In genomic region chr2:101515512-101515911, GRCh38 we compare ENCODE assay signal across 15 cellular contexts. TPM values are rescaled to one million over a fixed set of nuclear protein-coding genes. Genes with fewer than 3 reads are reported as not detected.
A peak's percentile ranks its signal among the peaks of the same experiment; 100 is the strongest.
DNase-seq lines count a peak whose midpoint lies in the region; ATAC-seq and TF ChIP-seq lines count a peak whose summit lies in the region.
"Had no signal": no experiment of that assay in that cellular context is flagged by ENCODE, and none has a peak within 500 bp of the region (broad histone marks: within the 10 kb centered on the region; RNA-seq: fewer than 3 reads in every experiment).

No MANE protein-coding gene starts in this region.

- no peak for TF ChIP-seq EP300 in esophagus muscularis mucosa (IDR thresholded peaks at IDR 0.05)

- no peaks in the 10 kb centered on the region for H3K36me3 ChIP-seq in GM23248 (ENCODE audit: low read depth)
- H3K36me3 ChIP-seq in skeletal muscle satellite cell (ENCODE audit: insufficient read depth, low read length): no peaks in the 10 kb centered on the region
- H3K36me3 ChIP-seq in esophagus muscularis mucosa: no peaks in the 10 kb centered on the region

- H3K9me3 ChIP-seq in GM23248 (ENCODE audit: low read depth) (no peaks in the 10 kb centered on the region), skeletal muscle satellite cell (replicated peaks; ENCODE audit: low read length) (peaks cover 6% of the 10 kb centered on the region), esophagus muscularis mucosa (no peaks in the 10 kb centered on the region)

- ATAC-seq in left cardiac atrium: peak; percentile 61 to 78
- ATAC-seq in HG03442 (IDR thresholded peaks at IDR 0.05; ENCODE audit: unreplicated experiment): no peak

- H3K27ac ChIP-seq in GM23248: peak overlapping the region; percentile 95
- no peak overlapping the region for H3K27ac ChIP-seq in coronary artery
- peak overlapping the region in 1 of 4 donors; percentile 55 for H3K27ac ChIP-seq in esophagus muscularis mucosa (replicated peaks in 1 of 4)
- H3K27ac ChIP-seq: parathyroid adenoma had no signal

- H2AFZ ChIP-seq in GM23248: peak overlapping the region; percentile 50
- H2AFZ ChIP-seq: parathyroid adenoma had no signal

- H3K4me2 ChIP-seq in GM23248 (ENCODE audit: unreplicated experiment) (peak overlapping the region; percentile 48), skeletal muscle satellite cell (ENCODE audit: low read length) (peak overlapping the region; percentile 36)

- H3K27me3 ChIP-seq in GM23248 (replicated peaks; ENCODE audit: insufficient read depth) (no peaks in the 10 kb centered on the region), skeletal muscle satellite cell (ENCODE audit: control insufficient read depth, insufficient read depth, low read length) (no peaks in the 10 kb centered on the region), esophagus muscularis mucosa (no peaks in the 10 kb centered on the region)

- 4 to 8% methylated on average over 6 of the region's 6 CpGs for WGBS in GM23248 (ENCODE audit: low coverage in 1 of 2, low lambda C conversion rate in 2 of 2, missing lambda C conversion rate in 2 of 2), 2 experiments
- WGBS in esophagus muscularis mucosa: 22% methylated on average over 6 of the region's 6 CpGs

- DNase-seq in GM23248: peak; percentile 75
- DNase-seq in astrocyte of the hippocampus (ENCODE audit: low read depth, low spot score): peak; percentile 34
- peak; percentile 50 for DNase-seq in left cardiac atrium
- DNase-seq in coronary artery (ENCODE audit: low spot score): no peak
- no peak for DNase-seq in esophagus muscularis mucosa (ENCODE audit: extremely low spot score)
- DNase-seq in ureter (ENCODE audit: low spot score): no peak
- DNase-seq: activated B cell treated with CpG ODN at 0.5 μM for 24 hours; activated T-cell treated with anti-CD3 and anti-CD28 coated beads, Interleukin-2, amount 50 U/mL, for 1 hour; amygdala; endodermal cell; NCI-H2081 treated with DMSO at 0.1 percent for 48 hours; stimulated activated CD4-positive, alpha-beta T cell treated with anti-CD3 and anti-CD28 coated beads, Interleukin-4, amount 100 ng/mL, for 24 hours had no signal

- H3K4me1 ChIP-seq in GM23248 (ENCODE audit: insufficient read depth) (peaks cover 57% of the 10 kb centered on the region), skeletal muscle satellite cell (ENCODE audit: control insufficient read depth, insufficient read depth, low read length) (peaks cover 56% of the 10 kb centered on the region), esophagus muscularis mucosa (peaks cover 13 to 42% (median 33%) of the 10 kb centered on the region in 4 donors)
- H3K4me1 ChIP-seq: parathyroid adenoma had no signal

- intact Hi-C loops in left cardiac atrium (cut with DNase I): loop anchor here (5.0 kb wide), 2 partner anchors 182 to 317 kb away; partner anchors contain the start of gene MAP4K4 (in 1 of the 2)
- intact Hi-C loops in esophagus muscularis mucosa (cut with DNase I): loop anchor here (10.0 kb wide), 1 partner anchor 309 kb away; no protein-coding TSS in a partner anchor

- no peak for TF ChIP-seq CTCF in coronary artery (IDR thresholded peaks at IDR 0.05)
- TF ChIP-seq CTCF in esophagus muscularis mucosa (IDR thresholded peaks at IDR 0.05): no peak

- no peaks in the 10 kb centered on the region for H3K9me2 ChIP-seq in GM23248 (ENCODE audit: insufficient read depth)

- peaks cover 49% of the 10 kb centered on the region for H3F3A ChIP-seq in GM23248 (ENCODE audit: insufficient read depth)

- H3K79me2 ChIP-seq in GM23248 (ENCODE audit: insufficient read depth): peaks cover 5% of the 10 kb centered on the region; the same call in 1 of the 2 replicates
- H3K79me2 ChIP-seq: parathyroid adenoma had no signal

- H3K9ac ChIP-seq in GM23248: peak overlapping the region; percentile 21
- H3K9ac ChIP-seq in skeletal muscle satellite cell (ENCODE audit: low read depth, low read length): peak overlapping the region; percentile 61
- H3K9ac ChIP-seq: parathyroid adenoma had no signal

- H3K4me3 ChIP-seq in GM23248: no peak overlapping the region; the same call in 1 of the 2 replicates
- H3K4me3 ChIP-seq in skeletal muscle satellite cell (ENCODE audit: low read length): no peak overlapping the region
- H3K4me3 ChIP-seq in coronary artery: no peak overlapping the region
- H3K4me3 ChIP-seq in esophagus muscularis mucosa: no peak overlapping the region

- no peaks in the 10 kb centered on the region for H4K20me1 ChIP-seq in GM23248 (ENCODE audit: insufficient read depth)

- no peak for TF ChIP-seq POLR2A in esophagus muscularis mucosa (IDR thresholded peaks at IDR 0.05; ENCODE audit: low read depth)

- in situ Hi-C loops in GM23248 (cut with MboI): loop anchor here (25.0 kb wide), 1 partner anchor 322 kb away; no protein-coding TSS in a partner anchor

RNA-seq across cellular contexts. Expression of gene RFX8, which starts 40.6 kb away (rescaled TPM):
- 5.1 and 6.4 TPM in 2 replicates for total RNA-seq in GM23248 (2014; rRNA removed; shearing (Covaris generic))
- polyA plus RNA-seq in GM23248 (2016; fragmentation: Nextera tagmentation; extraction: Ambion mirVana): 4.4 and 5.9 TPM in 2 replicates
- not detected for total RNA-seq in left cardiac atrium
- total RNA-seq in skeletal muscle satellite cell (2012; rRNA removed): 11.7 and 13.5 TPM in 2 replicates
- total RNA-seq in esophagus muscularis mucosa: under 1 TPM in 1 of 4 donors, not detected in 3; 0.91 TPM
- total RNA-seq in ureter: not detected
- total RNA-seq: activated B cell treated with CpG ODN at 0.5 μM for 24 hours, endodermal cell had no signal

Comparison
In these comparisons a context has a peak if more than half of its experiments do, and no peak if none do; other contexts are left out.
1. DNase-seq: peak in GM23248 (single experiment), astrocyte of the hippocampus (single experiment) and left cardiac atrium (single experiment); none in coronary artery (single experiment), esophagus muscularis mucosa (single experiment) and ureter (single experiment).